ENCODE assay signal across 15 cellular contexts in genomic region chr13:78762825-78763224, GRCh38.
DNase-seq lines count a peak whose midpoint lies in the region; ATAC-seq and TF ChIP-seq lines count a peak whose summit lies in the region.
"Had no signal": no experiment of that assay in that cellular context is flagged by ENCODE, and none has a peak within 500 bp of the region (broad histone marks: within the 10 kb centered on the region; RNA-seq: fewer than 3 reads in every experiment).

No MANE protein-coding gene starts in this region.

- H3K36me3 ChIP-seq in A673 (ENCODE audit: insufficient read depth, low read length, poor library complexity, severe bottlenecking): no peaks in the 10 kb centered on the region
- H3K36me3 ChIP-seq: BLaER1 treated with 17β-estradiol and CSF1 and Interleukin-3, amounts not matched to agents 10 nM and 100 nM had no signal

- H3K4me1 Mint-ChIP-seq in WTC11: peaks cover 6% of the 10 kb centered on the region
- no peaks in the 10 kb centered on the region for H3K4me1 Mint-ChIP-seq in activated naive CD8-positive, alpha-beta T cell treated with anti-CD3 and anti-CD28 coated beads for 36 hours
- H3K4me1 Mint-ChIP-seq: CD4-positive, CD25-positive, alpha-beta regulatory T cell had no signal

- no peaks in the 10 kb centered on the region for H3K9me3 ChIP-seq in A673 (ENCODE audit: low read depth, low read length, poor library complexity, severe bottlenecking)
- H3K9me3 ChIP-seq: BLaER1 treated with 17β-estradiol and CSF1 and Interleukin-3, amounts not matched to agents 10 nM and 100 nM had no signal

- peak overlapping the region; percentile 15 for H3K27ac ChIP-seq in A673 (ENCODE audit: low read depth, low read length, poor library complexity, severe bottlenecking)
- H3K27ac ChIP-seq: BLaER1 treated with 17β-estradiol and CSF1 and Interleukin-3, amounts not matched to agents 10 nM and 100 nM had no signal

- TF ChIP-seq CTCF in A673 (conservative IDR thresholded peaks at IDR 0.05; ENCODE audit: low read depth, low read length): no peak
- no peak for TF ChIP-seq CTCF in WTC11 (IDR thresholded peaks at IDR 0.05)
- TF ChIP-seq CTCF in epithelial cell of esophagus (IDR thresholded peaks at IDR 0.05; ENCODE audit: insufficient read depth, low read depth, low read length, missing control alignments): no peak

- H3K9me3 Mint-ChIP-seq in WTC11: no peaks in the 10 kb centered on the region
- H3K9me3 Mint-ChIP-seq in activated naive CD8-positive, alpha-beta T cell treated with anti-CD3 and anti-CD28 coated beads for 36 hours: no peaks in the 10 kb centered on the region
- H3K9me3 Mint-ChIP-seq: GM23338 had no signal

- intact Hi-C loops in A673 (cut with micrococcal nuclease; ENCODE audit: unreplicated experiment) (no loop called here), Right ventricle myocardium superior (cut with DNase I) (no loop called here)

- CTCF ChIA-PET in A673 (lab: Charles Lee): no interaction called here
- CTCF ChIA-PET in WTC11 (lab: Charles Lee): no interaction called here

- H3K4me1 ChIP-seq in A673 (ENCODE audit: insufficient read depth, low read length, poor library complexity, severe bottlenecking): peaks cover 2% of the 10 kb centered on the region
- H3K4me1 ChIP-seq: BLaER1 treated with 17β-estradiol and CSF1 and Interleukin-3, amounts not matched to agents 10 nM and 100 nM had no signal

- H3K4me3 Mint-ChIP-seq in WTC11: no peak overlapping the region
- no peak overlapping the region for H3K4me3 Mint-ChIP-seq in activated naive CD8-positive, alpha-beta T cell treated with anti-CD3 and anti-CD28 coated beads for 36 hours
- H3K4me3 Mint-ChIP-seq: CD4-positive, CD25-positive, alpha-beta regulatory T cell; GM23338 had no signal

- H3K27me3 ChIP-seq in A673 (replicated peaks; ENCODE audit: insufficient read depth, low read depth, low read length, poor library complexity): no peaks in the 10 kb centered on the region
- H3K27me3 ChIP-seq: BLaER1 treated with 17β-estradiol and CSF1 and Interleukin-3, amounts not matched to agents 10 nM and 100 nM had no signal

- POLR2A ChIA-PET in A673 (lab: Charles Lee; ENCODE audit: low non-redundant PET): no interaction called here
- POLR2A ChIA-PET in WTC11 (lab: Charles Lee): no interaction called here

- ATAC-seq in WTC11 (peak; percentile 52), Right ventricle myocardium superior (ENCODE audit: poor library complexity) (no peak), HG03280 (IDR thresholded peaks at IDR 0.05; ENCODE audit: unreplicated experiment) (no peak)
- ATAC-seq: GM23338 had no signal

- no peaks in the 10 kb centered on the region for H3K36me3 Mint-ChIP-seq in WTC11
- H3K36me3 Mint-ChIP-seq in activated naive CD8-positive, alpha-beta T cell treated with anti-CD3 and anti-CD28 coated beads for 36 hours: no peaks in the 10 kb centered on the region
- H3K36me3 Mint-ChIP-seq: CD4-positive, CD25-positive, alpha-beta regulatory T cell had no signal

- H3K27ac Mint-ChIP-seq in WTC11: no peak overlapping the region
- H3K27ac Mint-ChIP-seq in activated naive CD8-positive, alpha-beta T cell treated with anti-CD3 and anti-CD28 coated beads for 36 hours: no peak overlapping the region
- H3K27ac Mint-ChIP-seq: CD4-positive, CD25-positive, alpha-beta regulatory T cell; GM23338 had no signal

- H3K4me3 ChIP-seq in A673 (ENCODE audit: low read depth, low read length, poor library complexity, severe bottlenecking): no peak overlapping the region
- H3K4me3 ChIP-seq in epithelial cell of esophagus (ENCODE audit: low read length): no peak overlapping the region
- H3K4me3 ChIP-seq: BLaER1 treated with 17β-estradiol and CSF1 and Interleukin-3, amounts not matched to agents 10 nM and 100 nM; GM23338 had no signal

- DNase-seq in A673 (ENCODE audit: low spot score) (peak; percentile 79), NCI-H146 (lab: John Stamatoyannopoulos, UW) (peak; percentile 31), WTC11 (ENCODE audit: low spot score) (no peak), epithelial cell of esophagus (ENCODE audit: low read depth) (peak; percentile 10), Right ventricle myocardium superior (no peak), RKO (ENCODE audit: low spot score) (no peak)
- no peak for DNase-seq in activated naive CD8-positive, alpha-beta T cell treated with anti-CD3 and anti-CD28 coated beads for 36 hours
- DNase-seq: 8988T; ACHN; CD4-positive, CD25-positive, alpha-beta regulatory T cell; H7; IMR-90 had no signal

- no peaks in the 10 kb centered on the region for H3K27me3 Mint-ChIP-seq in WTC11 (ENCODE audit: low read depth)
- peaks cover 8% of the 10 kb centered on the region for H3K27me3 Mint-ChIP-seq in activated naive CD8-positive, alpha-beta T cell treated with anti-CD3 and anti-CD28 coated beads for 36 hours

- BruUV-seq in A673 (replicated peaks; lab: Mats Ljungman, UMichigan): no TSS peak

TF ChIP-seq in WTC11, 78 proteins besides CTCF, POLR2A, EP300 and RAD21 (continues in another document):
- TF ChIP-seq ESRRA (CRISPR knock-in tag; IDR thresholded peaks at IDR 0.05; ENCODE audit: borderline replicate concordance): no peak
- no peak for TF ChIP-seq AFF4 (CRISPR knock-in tag; IDR thresholded peaks at IDR 0.05; ENCODE audit: borderline replicate concordance)
- TF ChIP-seq, protein P1, sequence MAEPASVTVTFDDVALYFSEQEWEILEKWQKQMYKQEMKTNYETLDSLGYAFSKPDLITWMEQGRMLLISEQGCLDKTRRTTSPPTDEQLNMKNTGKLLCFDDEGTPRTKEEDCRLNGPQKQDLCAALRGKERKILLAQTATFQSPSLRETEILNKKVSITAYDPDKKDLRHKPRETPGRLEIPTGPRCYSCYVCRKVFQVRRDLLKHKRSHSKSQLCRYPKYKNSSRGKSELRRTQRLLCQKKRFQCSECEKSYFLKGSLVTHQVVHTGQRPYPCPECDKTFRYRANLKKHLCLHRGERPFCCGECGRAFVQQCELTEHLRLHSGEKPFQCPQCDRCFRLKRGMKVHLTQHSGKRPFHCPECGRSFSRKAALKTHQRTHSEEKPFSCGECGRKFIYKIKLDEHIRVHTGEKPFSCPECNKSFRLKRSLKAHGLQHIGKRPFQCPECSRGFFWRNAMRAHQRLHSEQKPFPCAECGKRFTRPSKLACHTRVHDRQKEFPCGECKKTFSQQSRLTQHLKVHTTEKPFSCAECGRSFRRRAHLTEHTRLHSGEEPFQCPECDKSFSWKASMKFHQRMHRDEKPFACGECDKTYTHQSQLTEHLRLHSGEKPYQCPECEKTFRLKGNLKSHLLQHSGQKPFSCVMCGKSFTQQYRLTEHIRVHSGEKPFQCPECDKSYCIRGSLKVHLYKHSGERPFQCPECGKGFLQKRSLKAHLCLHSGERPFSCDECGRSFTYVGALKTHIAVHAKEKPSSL (CRISPR knock-in tag; conservative IDR thresholded peaks at IDR 0.05): no peak
- no peak for TF ChIP-seq FOXJ3 (CRISPR knock-in tag; IDR thresholded peaks at IDR 0.05; ENCODE audit: borderline replicate concordance)
- no peak for TF ChIP-seq FOXP1 (CRISPR knock-in tag; IDR thresholded peaks at IDR 0.05; ENCODE audit: borderline replicate concordance)
- TF ChIP-seq USF2 (CRISPR knock-in tag; IDR thresholded peaks at IDR 0.05): no peak
- no peak for TF ChIP-seq EMX1 (CRISPR knock-in tag; IDR thresholded peaks at IDR 0.05)

Comparison
In these comparisons a context has a peak if more than half of its experiments do, and no peak if none do; other contexts are left out.
1. DNase-seq: peak in A673 (single experiment), NCI-H146 (single experiment) and epithelial cell of esophagus (single experiment); none in WTC11 (single experiment), Right ventricle myocardium superior (single experiment), RKO (single experiment) and activated naive CD8-positive, alpha-beta T cell treated with anti-CD3 and anti-CD28 coated beads for 36 hours (single experiment).